ENCODE assay signal across 19 cellular contexts in the genomic region with DNA sequence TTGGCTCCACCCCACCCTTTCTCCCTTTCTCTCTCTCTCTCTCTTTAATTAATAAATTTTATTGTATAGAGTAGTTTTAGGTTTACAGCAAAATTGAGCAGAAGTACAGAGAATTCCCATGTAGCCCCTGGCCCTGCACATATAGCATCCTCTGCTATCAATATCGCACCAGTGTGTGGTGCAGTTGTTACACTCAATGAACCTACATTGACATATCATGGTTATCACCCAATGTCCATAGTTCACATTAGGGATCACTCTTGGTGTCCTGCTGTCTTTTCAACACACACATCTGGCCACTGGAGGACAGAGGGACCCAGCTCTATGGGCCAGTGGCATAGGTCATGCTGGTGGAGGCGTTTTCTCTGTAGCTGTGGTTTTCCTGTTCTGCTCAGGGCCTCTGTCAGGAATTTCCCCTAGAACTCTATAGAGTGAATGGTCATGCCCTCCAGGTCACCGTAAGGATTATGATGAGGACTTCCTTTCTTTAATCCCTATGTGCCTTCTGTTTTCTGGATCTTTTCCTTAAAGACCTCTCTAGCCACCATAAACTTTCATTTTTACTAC.
A peak's percentile ranks its signal among the peaks of the same experiment; 100 is the strongest.
DNase-seq lines count a peak whose midpoint lies in the region; ATAC-seq, FAIRE-seq and TF ChIP-seq lines count a peak whose summit lies in the region.
"Had no signal": no experiment of that assay in that cellular context is flagged by ENCODE, and none has a peak within 500 bp of the region (broad histone marks: within the 10 kb centered on the region; RNA-seq: fewer than 3 reads in every experiment).

No MANE protein-coding gene starts in this region.

- no peaks in the 10 kb centered on the region for H3K4me1 Mint-ChIP-seq in endodermal cell
- H3K4me1 Mint-ChIP-seq: GM23338 had no signal

- peaks cover 8% of the 10 kb centered on the region for H3K27me3 Mint-ChIP-seq in endodermal cell (ENCODE audit: insufficient read depth)

- intact Hi-C loops in GM12878 (cut with micrococcal nuclease; ENCODE audit: unreplicated experiment): no loop called here
- intact Hi-C loops in right lobe of liver (cut with DNase I): no loop called here
- intact Hi-C loops in uterus (cut with DNase I; ENCODE audit: low total_unique reads): no loop called here

- ATAC-seq in GM12878 (peak; percentile 63), right lobe of liver (peak in 3 of 4 donors; percentile 29 to 69 (median 65)), GM21390 (IDR thresholded peaks at IDR 0.05; ENCODE audit: unreplicated experiment) (no peak)
- ATAC-seq: A549, GM23338 had no signal

- SMC1A ChIA-PET in GM12878 (lab: Charles Lee; ENCODE audit: uncharacterized antibody, unreplicated experiment): interaction anchor here (1.0 kb wide), 1 partner anchor 113 kb away, joined by 3 read pairs; no protein-coding TSS in a partner anchor

- H3K4me3 ChIP-seq in GM12878: no peak overlapping the region
- no peak overlapping the region for H3K4me3 ChIP-seq in right lobe of liver
- no peak overlapping the region for H3K4me3 ChIP-seq in uterus
- no peak overlapping the region for H3K4me3 ChIP-seq in Karpas-422 (ENCODE audit: low read length)
- no peak overlapping the region for H3K4me3 ChIP-seq in endodermal cell (ENCODE audit: low read length)
- H3K4me3 ChIP-seq: A549, GM23338, SJCRH30 had no signal

- no peak overlapping the region for H3K9ac ChIP-seq in GM12878 (ENCODE audit: control insufficient read depth, insufficient read depth, low read length)
- H3K9ac ChIP-seq in Karpas-422 (ENCODE audit: low read length): no peak overlapping the region
- H3K9ac ChIP-seq in endodermal cell (ENCODE audit: extremely low read depth, low read length, poor library complexity, severe bottlenecking): no peak overlapping the region

- H3K36me3 ChIP-seq in GM12878 (ENCODE audit: control insufficient read depth in 2 of 2, insufficient read depth in 2 of 2, low read length in 1 of 2) (no peaks in the 10 kb centered on the region), right lobe of liver (no peaks in the 10 kb centered on the region), uterus (no peaks in the 10 kb centered on the region), Karpas-422 (ENCODE audit: insufficient read depth, low read length) (no peaks in the 10 kb centered on the region), endodermal cell (ENCODE audit: control insufficient read depth, insufficient read depth, low read length) (no peaks in the 10 kb centered on the region)

- H3K27ac Mint-ChIP-seq in endodermal cell: no peak overlapping the region
- H3K27ac Mint-ChIP-seq: GM23338 had no signal

- no peaks in the 10 kb centered on the region for H3K36me3 Mint-ChIP-seq in endodermal cell (ENCODE audit: low read depth)

- no peak overlapping the region for H3K27ac ChIP-seq in GM12878 (ENCODE audit: control insufficient read depth, insufficient read depth)
- no peak overlapping the region for H3K27ac ChIP-seq in right lobe of liver
- no peak overlapping the region for H3K27ac ChIP-seq in uterus
- no peak overlapping the region for H3K27ac ChIP-seq in Karpas-422 (ENCODE audit: low read length)
- no peak overlapping the region for H3K27ac ChIP-seq in endodermal cell (ENCODE audit: low read depth, low read length)
- H3K27ac ChIP-seq: A549, C4-2B, SJCRH30 had no signal

- no peak for FAIRE-seq in GM12878 (lab: Jason Lieb, UNC)
- FAIRE-seq: A549 had no signal

- POLR2A ChIA-PET in GM12878 (lab: Charles Lee): no interaction called here

- H3K9me3 ChIP-seq in GM12878 (replicated peaks; ENCODE audit: control insufficient read depth, insufficient read depth, low read length) (no peaks in the 10 kb centered on the region; the same call in 2 of the 3 replicates), right lobe of liver (no peaks in the 10 kb centered on the region), uterus (no peaks in the 10 kb centered on the region), Karpas-422 (ENCODE audit: low read length) (no peaks in the 10 kb centered on the region), endodermal cell (ENCODE audit: control insufficient read depth, low read length) (peaks cover 7% of the 10 kb centered on the region)

- in situ Hi-C loops in GM12878 (cut with MboI): no loop called here

- H3K79me2 ChIP-seq in GM12878 (ENCODE audit: control insufficient read depth, insufficient read depth, low read length): no peaks in the 10 kb centered on the region
- H3K79me2 ChIP-seq in Karpas-422 (ENCODE audit: low read length): no peaks in the 10 kb centered on the region

- no TSS peak for BruUV-seq in GM12878 (replicated peaks; lab: Mats Ljungman, UMichigan)

- no peak for TF ChIP-seq POLR2A in GM12878 (IDR thresholded peaks at IDR 0.05; ENCODE audit: low read depth, low read length)
- TF ChIP-seq POLR2A in right lobe of liver (IDR thresholded peaks at IDR 0.05): no peak
- no peak for TF ChIP-seq POLR2A in uterus (IDR thresholded peaks at IDR 0.05)

- H3K4me1 ChIP-seq in GM12878 (ENCODE audit: control insufficient read depth, insufficient read depth, low read length): no peaks in the 10 kb centered on the region
- no peaks in the 10 kb centered on the region for H3K4me1 ChIP-seq in right lobe of liver
- H3K4me1 ChIP-seq in uterus: no peaks in the 10 kb centered on the region
- no peaks in the 10 kb centered on the region for H3K4me1 ChIP-seq in Karpas-422 (ENCODE audit: low read length)
- H3K4me1 ChIP-seq in endodermal cell (ENCODE audit: control insufficient read depth, insufficient read depth, low read length): no peaks in the 10 kb centered on the region
- H3K4me1 ChIP-seq: A549 had no signal

- 53% methylated on average over 3 of the region's 3 CpGs for WGBS in GM12878 (ENCODE audit: insufficient coverage, insufficient replicate concordance, low lambda C conversion rate, missing lambda C conversion rate)
- WGBS in right lobe of liver (ENCODE audit: insufficient coverage, low coverage, low lambda C conversion rate, missing lambda C conversion rate): 59% methylated on average over 3 of the region's 3 CpGs
- WGBS in endodermal cell (ENCODE audit: insufficient coverage in 1 of 2, insufficient read length in 1 of 2), 2 experiments: 86 to 87% methylated on average over 3 of the region's 3 CpGs

- H3K27me3 ChIP-seq in GM12878 (replicated peaks in 1 of 2; ENCODE audit: control insufficient read depth in 2 of 2, insufficient read depth in 2 of 2, low read length in 1 of 2) (no peaks in the 10 kb centered on the region), right lobe of liver (no peaks in the 10 kb centered on the region), uterus (no peaks in the 10 kb centered on the region), Karpas-422 (ENCODE audit: low read length) (no peaks in the 10 kb centered on the region), endodermal cell (ENCODE audit: control insufficient read depth, insufficient read depth, low read length, poor library complexity, severe bottlenecking) (peaks cover 3% of the 10 kb centered on the region)
- H3K27me3 ChIP-seq: SJCRH30 had no signal

- TF ChIP-seq EP300 in GM12878 (IDR thresholded peaks at IDR 0.05; ENCODE audit: borderline replicate concordance in 1 of 2, control insufficient read depth in 1 of 2, low read depth in 2 of 2, low read length in 2 of 2): no peak

- no peak overlapping the region for H3K4me3 Mint-ChIP-seq in endodermal cell
- H3K4me3 Mint-ChIP-seq: GM23338 had no signal

- RAD21 ChIA-PET in GM12878 (lab: Charles Lee; ENCODE audit: unreplicated experiment): no interaction called here

- H3K9me2 ChIP-seq in Karpas-422 (replicated peaks; ENCODE audit: insufficient read depth, low read length): no peaks in the 10 kb centered on the region

- H3K9me3 Mint-ChIP-seq in endodermal cell: peaks cover 35% of the 10 kb centered on the region

- CTCF ChIA-PET in GM12878 (lab: Yijun Ruan, JAX): interaction anchor here (1.3 kb wide), 1 partner anchor 301 kb away, joined by 3 read pairs; no protein-coding TSS in a partner anchor

- TF ChIP-seq CTCF in GM12878 (IDR thresholded peaks at IDR 0.05 in 2 of 3, conservative IDR thresholded peaks at IDR 0.05 in 1 of 3; ENCODE audit: control insufficient read depth in 2 of 3, extremely low read depth in 1 of 3, insufficient read depth in 1 of 3, low read depth in 3 of 3, low read length in 3 of 3) (no peak), right lobe of liver (IDR thresholded peaks at IDR 0.05) (peak in 1 of 4 donors; percentile 23), uterus (IDR thresholded peaks at IDR 0.05) (no peak), endodermal cell (conservative IDR thresholded peaks at IDR 0.05) (no peak)

- H2AFZ ChIP-seq in GM12878 (ENCODE audit: control insufficient read depth, low read depth, low read length) (no peak overlapping the region), Karpas-422 (ENCODE audit: low read length) (no peak overlapping the region)
- H2AFZ ChIP-seq: GM23338 had no signal

- H4K20me1 ChIP-seq in GM12878 (ENCODE audit: control insufficient read depth, insufficient read depth): no peaks in the 10 kb centered on the region
- no peaks in the 10 kb centered on the region for H4K20me1 ChIP-seq in Karpas-422 (ENCODE audit: insufficient read depth, low read depth, low read length)

- DNase-seq in CD1c-positive myeloid dendritic cell (ENCODE audit: extremely low spot score) (peak; percentile 6), HCEC 1CT (peak; percentile 11), GM12878 (ENCODE audit: low read depth, low spot score) (no peak), right lobe of liver (no peak), uterus (no peak), Karpas-422 (no peak), endodermal cell (no peak)
- DNase-seq: COR-L47, DMS153, EL, NCI-H1436, NCI-H2081, NCI-H524, RPMI8226, SJCRH30 had no signal

- no peak for TF ChIP-seq RAD21 in GM12878 (IDR thresholded peaks at IDR 0.05; ENCODE audit: insufficient read depth, low read depth, low read length)

- H3K4me2 ChIP-seq in GM12878 (ENCODE audit: control insufficient read depth, insufficient read depth): no peak overlapping the region
- H3K4me2 ChIP-seq in Karpas-422 (ENCODE audit: low read depth, low read length, poor library complexity, severe bottlenecking): no peak overlapping the region
- H3K4me2 ChIP-seq: A549, GM23338 had no signal

TF ChIP-seq in GM12878, 131 proteins besides CTCF, POLR2A, EP300 and RAD21 (continues in another document):
- TF ChIP-seq CREM (IDR thresholded peaks at IDR 0.05; ENCODE audit: low read depth) (no peak), SUZ12 (IDR thresholded peaks at IDR 0.05; ENCODE audit: unreplicated experiment) (no peak), RAD51 (IDR thresholded peaks at IDR 0.05) (no peak), SREBF2 (IDR thresholded peaks at IDR 0.05; ENCODE audit: low read length) (no peak)
- TF ChIP-seq, protein P1, sequence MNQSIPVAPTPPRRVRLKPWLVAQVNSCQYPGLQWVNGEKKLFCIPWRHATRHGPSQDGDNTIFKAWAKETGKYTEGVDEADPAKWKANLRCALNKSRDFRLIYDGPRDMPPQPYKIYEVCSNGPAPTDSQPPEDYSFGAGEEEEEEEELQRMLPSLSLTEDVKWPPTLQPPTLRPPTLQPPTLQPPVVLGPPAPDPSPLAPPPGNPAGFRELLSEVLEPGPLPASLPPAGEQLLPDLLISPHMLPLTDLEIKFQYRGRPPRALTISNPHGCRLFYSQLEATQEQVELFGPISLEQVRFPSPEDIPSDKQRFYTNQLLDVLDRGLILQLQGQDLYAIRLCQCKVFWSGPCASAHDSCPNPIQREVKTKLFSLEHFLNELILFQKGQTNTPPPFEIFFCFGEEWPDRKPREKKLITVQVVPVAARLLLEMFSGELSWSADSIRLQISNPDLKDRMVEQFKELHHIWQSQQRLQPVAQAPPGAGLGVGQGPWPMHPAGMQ (IDR thresholded peaks at IDR 0.05; ENCODE audit: borderline replicate concordance): no peak

Comparison
In these comparisons a context has a peak if more than half of its experiments do, and no peak if none do; other contexts are left out.
1. DNase-seq: peak in CD1c-positive myeloid dendritic cell (single experiment) and HCEC 1CT (single experiment); none in GM12878 (single experiment), right lobe of liver (0 of 3), uterus (0 of 2), Karpas-422 (single experiment) and endodermal cell (single experiment).